In genomic region chr11:128501576-128502549, GRCh38 we compare ENCODE assay signal across 9 cellular contexts.
DNase-seq lines count a peak whose midpoint lies in the region; ATAC-seq, FAIRE-seq and TF ChIP-seq lines count a peak whose summit lies in the region.
"Had no signal": no experiment of that assay in that cellular context is flagged by ENCODE, and none has a peak within 500 bp of the region (broad histone marks: within the 10 kb centered on the region; RNA-seq: fewer than 3 reads in every experiment).

No MANE protein-coding gene starts in this region.

- no peak for DNase-seq in T-helper 1 cell
- DNase-seq in astrocyte (ENCODE audit: low read depth) = peak; percentile 95
- no peak for DNase-seq in kidney
- DNase-seq in superior temporal gyrus (ENCODE audit: extremely low spot score) = peak; percentile 87
- no peak for DNase-seq in NCI-H524 treated with DMSO at 0.1 percent for 48 hours (lab: John Stamatoyannopoulos, UW)
- DNase-seq in NCI-H2227 treated with DMSO at 0.1 percent for 48 hours (lab: John Stamatoyannopoulos, UW) = no peak
- DNase-seq: stimulated activated CD8-positive, alpha-beta memory T cell treated with anti-CD3 and anti-CD28 coated beads, Interleukin-4, amount 100 ng/mL, for 48 hours had no signal

- no peaks in the 10 kb centered on the region for H3K27me3 Mint-ChIP-seq in T-helper 1 cell treated with Interleukin-12 subunit alpha and Interleukin-12 subunit beta and Interleukin-4 antibody, amounts not matched to agents 30 μg/mL and 1 μg/mL, for 36 hours (ENCODE audit: low read depth)
- H3K27me3 Mint-ChIP-seq in astrocyte (ENCODE audit: low read depth, unreplicated experiment) = no peaks in the 10 kb centered on the region

- peak overlapping the region; percentile 1 for H3K4me3 ChIP-seq in astrocyte (ENCODE audit: insufficient read depth, low read depth, low read length)
- peak overlapping the region in 1 of 2 donors; percentile 10 for H3K4me3 ChIP-seq in kidney (ENCODE audit: low read length in 2 of 2)

- no peaks in the 10 kb centered on the region for H3K9me3 ChIP-seq in astrocyte (ENCODE audit: insufficient read depth, low read depth, low read length)
- H3K9me3 ChIP-seq in kidney (ENCODE audit: control insufficient read depth in 1 of 2, low read length in 2 of 2) = no peaks in the 10 kb centered on the region

- H3K9ac ChIP-seq in astrocyte (ENCODE audit: low read length) = peak overlapping the region; percentile 88
- peak overlapping the region in 1 of 2 donors; percentile 23 for H3K9ac ChIP-seq in kidney (ENCODE audit: low read length in 2 of 2)

- ATAC-seq in GM19395 (IDR thresholded peaks at IDR 0.05; ENCODE audit: unreplicated experiment) = no peak

- H3K79me2 ChIP-seq in astrocyte (ENCODE audit: insufficient read depth, low read length) = peaks cover 91% of the 10 kb centered on the region

- no peaks in the 10 kb centered on the region for H3K27me3 ChIP-seq in astrocyte (ENCODE audit: insufficient read depth, low read length)

- H3K4me1 ChIP-seq in astrocyte (ENCODE audit: insufficient read depth, low read length) = peaks cover 94% of the 10 kb centered on the region
- peaks cover 27 to 56% of the 10 kb centered on the region in 2 donors for H3K4me1 ChIP-seq in kidney (ENCODE audit: control insufficient read depth in 1 of 2, insufficient read depth in 1 of 2, low read depth in 1 of 2, low read length in 2 of 2)

- H3K4me2 ChIP-seq in astrocyte (ENCODE audit: low read length) = peak overlapping the region; percentile 83

- H3K36me3 ChIP-seq in astrocyte (ENCODE audit: insufficient read depth, low read length) (no peaks in the 10 kb centered on the region), kidney (ENCODE audit: control insufficient read depth in 1 of 2, insufficient read depth in 2 of 2, low read length in 2 of 2) (peaks cover 0 to 4% of the 10 kb centered on the region in 2 donors)

- peaks cover 78% of the 10 kb centered on the region for H3K36me3 Mint-ChIP-seq in T-helper 1 cell treated with Interleukin-12 subunit alpha and Interleukin-12 subunit beta and Interleukin-4 antibody, amounts not matched to agents 30 μg/mL and 1 μg/mL, for 36 hours (ENCODE audit: low read depth)
- peaks cover 11% of the 10 kb centered on the region for H3K36me3 Mint-ChIP-seq in astrocyte (ENCODE audit: low read depth, unreplicated experiment)

- TF ChIP-seq CTCF in astrocyte (IDR thresholded peaks at IDR 0.05; ENCODE audit: insufficient read depth, low read depth, low read length) (no peak), kidney (IDR thresholded peaks at IDR 0.05; ENCODE audit: borderline replicate concordance, extremely low read depth, insufficient read depth) (no peak)

- no peak overlapping the region for H2AFZ ChIP-seq in astrocyte (ENCODE audit: low read depth, low read length)

- H3K4me3 Mint-ChIP-seq in T-helper 1 cell treated with Interleukin-12 subunit alpha and Interleukin-12 subunit beta and Interleukin-4 antibody, amounts not matched to agents 30 μg/mL and 1 μg/mL, for 36 hours = peak overlapping the region; percentile 89
- peak overlapping the region; percentile 18 for H3K4me3 Mint-ChIP-seq in astrocyte (ENCODE audit: unreplicated experiment)

- peaks cover 89% of the 10 kb centered on the region for H3K4me1 Mint-ChIP-seq in T-helper 1 cell treated with Interleukin-12 subunit alpha and Interleukin-12 subunit beta and Interleukin-4 antibody, amounts not matched to agents 30 μg/mL and 1 μg/mL, for 36 hours (ENCODE audit: low read depth)
- H3K4me1 Mint-ChIP-seq in astrocyte (ENCODE audit: low read depth, unreplicated experiment) = peaks cover 95% of the 10 kb centered on the region

- intact Hi-C loops in kidney (cut with DNase I) = no loop called here

- H3K9me3 Mint-ChIP-seq in T-helper 1 cell treated with Interleukin-12 subunit alpha and Interleukin-12 subunit beta and Interleukin-4 antibody, amounts not matched to agents 30 μg/mL and 1 μg/mL, for 36 hours = no peaks in the 10 kb centered on the region
- no peaks in the 10 kb centered on the region for H3K9me3 Mint-ChIP-seq in astrocyte (ENCODE audit: unreplicated experiment)

- H3K27ac ChIP-seq in astrocyte (ENCODE audit: low read depth, low read length) (peak overlapping the region; percentile 95), kidney (ENCODE audit: low read depth in 2 of 2, low read length in 2 of 2) (peak overlapping the region; percentile 46 to 74)

- peaks cover 9% of the 10 kb centered on the region for H4K20me1 ChIP-seq in astrocyte (ENCODE audit: insufficient read depth, low read length)

- peak overlapping the region; percentile 96 for H3K27ac Mint-ChIP-seq in T-helper 1 cell treated with Interleukin-12 subunit alpha and Interleukin-12 subunit beta and Interleukin-4 antibody, amounts not matched to agents 30 μg/mL and 1 μg/mL, for 36 hours
- H3K27ac Mint-ChIP-seq in astrocyte (ENCODE audit: unreplicated experiment) = peak overlapping the region; percentile 93

- FAIRE-seq in astrocyte (lab: Jason Lieb, UNC) (peak; percentile 65), kidney (lab: Jason Lieb, UNC) (no peak)

Comparison
In these comparisons a context has a peak if more than half of its experiments do, and no peak if none do; other contexts are left out.
1. DNase-seq: peak in astrocyte (single experiment) and superior temporal gyrus (single experiment); none in T-helper 1 cell (0 of 5), kidney (single experiment), NCI-H524 treated with DMSO at 0.1 percent for 48 hours (single experiment) and NCI-H2227 treated with DMSO at 0.1 percent for 48 hours (single experiment).